Comparison of ENCODE assay signal across 1 cellular context in genomic region chr11:76735218-76735480, GRCh38.
TF ChIP-seq lines count a peak whose summit lies in the region.

No MANE protein-coding gene starts in this region.

TF ChIP-seq in neural cell, 6 proteins besides CTCF, POLR2A, EP300 and RAD21 (continued from another document):
- no peak for TF ChIP-seq REST (IDR thresholded peaks at IDR 0.05; ENCODE audit: borderline replicate concordance)
